Comparison of ENCODE assay signal across 1 cellular context in the genomic region with DNA sequence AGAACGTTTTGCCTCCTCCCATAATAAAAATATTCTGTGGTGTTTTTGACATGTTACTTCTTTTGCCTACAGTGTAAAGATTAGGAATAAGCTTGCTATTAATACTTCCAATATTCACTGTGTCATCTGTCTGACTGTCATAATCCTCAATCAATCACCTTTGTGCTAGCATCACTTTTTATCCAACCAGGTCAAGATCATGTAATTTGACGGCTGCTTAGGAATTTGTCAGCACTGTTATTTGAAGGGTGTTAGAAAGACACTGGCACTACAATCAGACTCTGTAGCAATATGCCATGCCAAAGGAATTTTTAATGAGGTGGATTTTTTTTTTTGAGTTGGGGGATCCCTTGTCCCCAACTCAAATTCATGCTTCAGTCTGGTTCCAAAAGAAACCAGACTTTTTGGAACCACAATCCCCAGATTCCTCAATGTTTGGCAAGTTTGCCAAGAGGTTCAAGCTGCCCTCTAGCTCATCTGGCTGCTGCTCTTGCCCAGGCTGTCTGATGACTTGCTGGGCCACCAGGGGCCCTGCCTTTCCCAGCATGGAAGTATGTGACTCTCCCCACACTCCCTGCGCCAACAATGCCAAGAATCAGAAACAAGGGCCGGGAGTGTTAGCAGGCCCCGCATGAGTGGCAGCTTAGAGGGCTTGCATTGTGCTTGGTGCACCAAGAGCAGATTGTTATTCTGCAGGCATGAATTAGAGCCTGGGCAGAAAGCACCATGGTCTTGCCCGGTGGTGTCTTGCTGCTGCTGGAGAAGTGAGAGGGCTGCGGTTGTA.
TF ChIP-seq lines count a peak whose summit lies in the region.

No MANE protein-coding gene starts in this region.

TF ChIP-seq in SK-N-SH, 30 proteins besides CTCF, POLR2A, EP300 and RAD21 (continued from another document):
- TF ChIP-seq, protein P1, sequence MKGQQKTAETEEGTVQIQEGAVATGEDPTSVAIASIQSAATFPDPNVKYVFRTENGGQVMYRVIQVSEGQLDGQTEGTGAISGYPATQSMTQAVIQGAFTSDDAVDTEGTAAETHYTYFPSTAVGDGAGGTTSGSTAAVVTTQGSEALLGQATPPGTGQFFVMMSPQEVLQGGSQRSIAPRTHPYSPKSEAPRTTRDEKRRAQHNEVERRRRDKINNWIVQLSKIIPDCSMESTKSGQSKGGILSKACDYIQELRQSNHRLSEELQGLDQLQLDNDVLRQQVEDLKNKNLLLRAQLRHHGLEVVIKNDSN (IDR thresholded peaks at IDR 0.05; ENCODE audit: borderline replicate concordance, low read depth), result no peak
- TF ChIP-seq CHD2 (IDR thresholded peaks at IDR 0.05; ENCODE audit: low read length, partially characterized antibody) (no peak), RFX5 (IDR thresholded peaks at IDR 0.05; ENCODE audit: low read length) (no peak), TAF1 (IDR thresholded peaks at IDR 0.05; ENCODE audit: borderline replicate concordance, low read depth, low read length) (no peak), FOSL2 (IDR thresholded peaks at IDR 0.05; ENCODE audit: borderline replicate concordance, low read depth) (no peak), EZH2phosphoT487 (IDR thresholded peaks at IDR 0.05; ENCODE audit: borderline replicate concordance, low read depth) (no peak), RXRA (IDR thresholded peaks at IDR 0.05; ENCODE audit: borderline replicate concordance, low read depth) (no peak), NFIC (IDR thresholded peaks at IDR 0.05; ENCODE audit: borderline replicate concordance) (peak; percentile 58), JUND (IDR thresholded peaks at IDR 0.05) (peak; percentile 9; the same call in 1 of the 2 replicates), ELF1 (IDR thresholded peaks at IDR 0.05) (no peak), POLR2AphosphoS5 (IDR thresholded peaks at IDR 0.05; ENCODE audit: low read depth, low read length) (no peak), SMC3 (IDR thresholded peaks at IDR 0.05; ENCODE audit: low read depth, low read length) (no peak; the same call in 1 of the 2 replicates)
- TF ChIP-seq, protein P2, sequence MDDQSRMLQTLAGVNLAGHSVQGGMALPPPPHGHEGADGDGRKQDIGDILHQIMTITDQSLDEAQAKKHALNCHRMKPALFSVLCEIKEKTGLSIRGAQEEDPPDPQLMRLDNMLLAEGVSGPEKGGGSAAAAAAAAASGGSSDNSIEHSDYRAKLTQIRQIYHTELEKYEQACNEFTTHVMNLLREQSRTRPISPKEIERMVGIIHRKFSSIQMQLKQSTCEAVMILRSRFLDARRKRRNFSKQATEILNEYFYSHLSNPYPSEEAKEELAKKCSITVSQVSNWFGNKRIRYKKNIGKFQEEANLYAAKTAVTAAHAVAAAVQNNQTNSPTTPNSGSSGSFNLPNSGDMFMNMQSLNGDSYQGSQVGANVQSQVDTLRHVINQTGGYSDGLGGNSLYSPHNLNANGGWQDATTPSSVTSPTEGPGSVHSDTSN (IDR thresholded peaks at IDR 0.05), result peak; percentile 67
- TF ChIP-seq, protein P3, sequence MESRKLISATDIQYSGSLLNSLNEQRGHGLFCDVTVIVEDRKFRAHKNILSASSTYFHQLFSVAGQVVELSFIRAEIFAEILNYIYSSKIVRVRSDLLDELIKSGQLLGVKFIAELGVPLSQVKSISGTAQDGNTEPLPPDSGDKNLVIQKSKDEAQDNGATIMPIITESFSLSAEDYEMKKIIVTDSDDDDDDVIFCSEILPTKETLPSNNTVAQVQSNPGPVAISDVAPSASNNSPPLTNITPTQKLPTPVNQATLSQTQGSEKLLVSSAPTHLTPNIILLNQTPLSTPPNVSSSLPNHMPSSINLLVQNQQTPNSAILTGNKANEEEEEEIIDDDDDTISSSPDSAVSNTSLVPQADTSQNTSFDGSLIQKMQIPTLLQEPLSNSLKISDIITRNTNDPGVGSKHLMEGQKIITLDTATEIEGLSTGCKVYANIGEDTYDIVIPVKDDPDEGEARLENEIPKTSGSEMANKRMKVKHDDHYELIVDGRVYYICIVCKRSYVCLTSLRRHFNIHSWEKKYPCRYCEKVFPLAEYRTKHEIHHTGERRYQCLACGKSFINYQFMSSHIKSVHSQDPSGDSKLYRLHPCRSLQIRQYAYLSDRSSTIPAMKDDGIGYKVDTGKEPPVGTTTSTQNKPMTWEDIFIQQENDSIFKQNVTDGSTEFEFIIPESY (IDR thresholded peaks at IDR 0.05; ENCODE audit: borderline replicate concordance, low read depth), result no peak
